In the genomic region with DNA sequence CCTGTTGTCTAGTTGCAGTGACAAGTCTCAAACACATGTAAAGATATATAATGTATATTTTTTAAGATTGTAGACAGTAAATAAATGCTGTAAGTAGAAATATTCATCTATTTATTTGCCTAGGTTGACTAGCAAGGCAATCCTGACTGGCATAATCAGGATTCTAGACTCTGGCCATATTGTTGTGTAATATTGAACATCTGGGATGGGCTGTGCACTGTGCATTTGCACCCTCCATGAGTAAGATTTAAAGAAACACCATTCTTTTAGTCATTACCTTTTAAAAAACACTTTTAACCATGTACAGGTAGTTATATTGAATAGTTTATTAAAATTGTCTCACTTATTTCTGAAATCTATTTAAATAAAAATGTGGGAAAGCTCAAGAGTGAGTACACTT, we compare ENCODE assay signal across 17 cellular contexts. TPM values are rescaled to one million over a fixed set of nuclear protein-coding genes. Genes with fewer than 3 reads are reported as not detected.
DNase-seq lines count a peak whose midpoint lies in the region; ATAC-seq and TF ChIP-seq lines count a peak whose summit lies in the region.
"Had no signal": no experiment of that assay in that cellular context is flagged by ENCODE, and none has a peak within 500 bp of the region (broad histone marks: within the 10 kb centered on the region; RNA-seq: fewer than 3 reads in every experiment).

No MANE protein-coding gene starts in this region.

- H3K4me1 Mint-ChIP-seq in HFFc6 (ENCODE audit: low read depth): peaks cover 70% of the 10 kb centered on the region
- H3K4me1 Mint-ChIP-seq: activated naive CD8-positive, alpha-beta T cell treated with anti-CD3 and anti-CD28 coated beads for 36 hours; nephron progenitor cell had no signal

- H3K4me3 ChIP-seq in brain microvascular endothelial cell (ENCODE audit: low read depth, low read length) (no peak overlapping the region), skeletal muscle tissue (ENCODE audit: low read length in 3 of 3) (no peak overlapping the region), colonic mucosa (no peak overlapping the region)
- H3K4me3 ChIP-seq: K562 had no signal

- no peak for DNase-seq in HFFc6
- no peak for DNase-seq in brain microvascular endothelial cell
- DNase-seq in left colon: no peak
- no peak for DNase-seq in medulla oblongata (ENCODE audit: extremely low spot score)
- DNase-seq in GM13976 (ENCODE audit: low spot score): no peak
- no peak for DNase-seq in colonic mucosa
- DNase-seq: activated CD4-positive, CD25-positive, alpha-beta regulatory T cell treated with anti-CD3 and anti-CD28 coated beads, Interleukin-2, amount 50 U/mL, for 72 hours; activated naive CD8-positive, alpha-beta T cell treated with anti-CD3 and anti-CD28 coated beads for 36 hours; CD8-positive, alpha-beta T cell; DMS79; NCI-H1930; nephron progenitor cell had no signal

- H3K36me3 ChIP-seq in brain microvascular endothelial cell (replicated peaks) (no peaks in the 10 kb centered on the region), skeletal muscle tissue (ENCODE audit: control insufficient read depth in 3 of 3, insufficient read depth in 3 of 3, low read length in 3 of 3) (no peaks in the 10 kb centered on the region), colonic mucosa (no peaks in the 10 kb centered on the region)

- H3K4me1 ChIP-seq in skeletal muscle tissue (ENCODE audit: control insufficient read depth in 3 of 3, insufficient read depth in 3 of 3, low read length in 3 of 3) (peaks cover 0 to 5% (median 3%) of the 10 kb centered on the region in 3 donors), colonic mucosa (no peaks in the 10 kb centered on the region)

- ATAC-seq in left colon: peak; percentile 89
- ATAC-seq: CD8-positive, alpha-beta T cell; K562 had no signal

- H3K9me3 Mint-ChIP-seq in HFFc6: no peaks in the 10 kb centered on the region
- H3K9me3 Mint-ChIP-seq: activated naive CD8-positive, alpha-beta T cell treated with anti-CD3 and anti-CD28 coated beads for 36 hours; activated T-helper 1 cell treated with anti-CD3 and anti-CD28 coated beads, Interleukin-12 subunit alpha, Interleukin-12 subunit beta, Interleukin-2, Interleukin-4 antibody, amounts not matched to agents 30 ng/mL and 10 ng/mL and 1 ng/mL, durations not matched to agents 14 hours and 24 hours and 36 hours; nephron progenitor cell had no signal

- H3K36me3 Mint-ChIP-seq in HFFc6 (ENCODE audit: low read depth): no peaks in the 10 kb centered on the region
- H3K36me3 Mint-ChIP-seq: activated naive CD8-positive, alpha-beta T cell treated with anti-CD3 and anti-CD28 coated beads for 36 hours; CD8-positive, alpha-beta T cell had no signal

- intact Hi-C loops in left colon (cut with DNase I, micrococcal nuclease): no loop called here
- intact Hi-C loops in colonic mucosa (cut with DNase I): no loop called here

- peak overlapping the region; percentile 56 for H3K4me3 Mint-ChIP-seq in HFFc6
- H3K4me3 Mint-ChIP-seq: activated naive CD8-positive, alpha-beta T cell treated with anti-CD3 and anti-CD28 coated beads for 36 hours; activated T-helper 1 cell treated with anti-CD3 and anti-CD28 coated beads, Interleukin-12 subunit alpha, Interleukin-12 subunit beta, Interleukin-2, Interleukin-4 antibody, amounts not matched to agents 30 ng/mL and 10 ng/mL and 1 ng/mL, durations not matched to agents 14 hours and 24 hours and 36 hours; CD8-positive, alpha-beta T cell; nephron progenitor cell had no signal

- H3K27ac ChIP-seq in brain microvascular endothelial cell: peak overlapping the region; percentile 70
- peak overlapping the region; percentile 39 for H3K27ac ChIP-seq in skeletal muscle tissue (ENCODE audit: low read depth, low read length)
- H3K27ac ChIP-seq in colonic mucosa: no peak overlapping the region
- H3K27ac ChIP-seq: HL-60 had no signal

- H3K9ac ChIP-seq in skeletal muscle tissue (ENCODE audit: low read depth in 1 of 3, low read length in 3 of 3): no peak overlapping the region
- H3K9ac ChIP-seq in colonic mucosa (ENCODE audit: low read depth in 2 of 2, low read length in 2 of 2): no peak overlapping the region

- no peaks in the 10 kb centered on the region for H3K27me3 Mint-ChIP-seq in HFFc6 (ENCODE audit: insufficient read depth)
- H3K27me3 Mint-ChIP-seq: activated naive CD8-positive, alpha-beta T cell treated with anti-CD3 and anti-CD28 coated beads for 36 hours had no signal

- H3K27me3 ChIP-seq in brain microvascular endothelial cell (replicated peaks) (no peaks in the 10 kb centered on the region), skeletal muscle tissue (ENCODE audit: control insufficient read depth in 3 of 3, insufficient read depth in 3 of 3, low read length in 3 of 3) (no peaks in the 10 kb centered on the region), colonic mucosa (no peaks in the 10 kb centered on the region)

- in situ Hi-C loops in brain microvascular endothelial cell (cut with HindIII; ENCODE audit: low pct_ligation_motif_present, low sequenced_read_pairs): no loop called here
- in situ Hi-C loops in GM13976 (cut with MboI; ENCODE audit: low sequenced_read_pairs, unreplicated experiment): no loop called here

- H3K27ac Mint-ChIP-seq in HFFc6: peak overlapping the region; percentile 84
- H3K27ac Mint-ChIP-seq: activated naive CD8-positive, alpha-beta T cell treated with anti-CD3 and anti-CD28 coated beads for 36 hours; activated T-helper 1 cell treated with anti-CD3 and anti-CD28 coated beads, Interleukin-12 subunit alpha, Interleukin-12 subunit beta, Interleukin-2, Interleukin-4 antibody, amounts not matched to agents 30 ng/mL and 10 ng/mL and 1 ng/mL, durations not matched to agents 14 hours and 24 hours and 36 hours; CD8-positive, alpha-beta T cell; nephron progenitor cell had no signal

- TF ChIP-seq CTCF in HFFc6 (IDR thresholded peaks at IDR 0.05): no peak
- no peak for TF ChIP-seq CTCF in brain microvascular endothelial cell (IDR thresholded peaks at IDR 0.05; ENCODE audit: low read depth, low read length, missing control alignments)
- TF ChIP-seq CTCF in GM13976 (IDR thresholded peaks at IDR 0.05; ENCODE audit: borderline replicate concordance, control extremely low read depth, extremely low read depth, insufficient read depth, missing control alignments): no peak
- TF ChIP-seq CTCF in colonic mucosa (IDR thresholded peaks at IDR 0.05): no peak

- H3K9me3 ChIP-seq in skeletal muscle tissue (ENCODE audit: control insufficient read depth in 3 of 3, low read length in 3 of 3): no peaks in the 10 kb centered on the region
- H3K9me3 ChIP-seq in colonic mucosa: no peaks in the 10 kb centered on the region

RNA-seq across cellular contexts. Expression of gene RASAL2, which starts 32.4 kb away (rescaled TPM):
- total RNA-seq in HFFc6 (2021; fragmentation: NEBNext Ultra II Directional; extraction: Animal tissue kit (Norgen Biotek cat#: 25700)): 10 to 100 TPM; 21.2 to 30.7 (median 24.4) TPM
- total RNA-seq in left colon (10 to 100 TPM; 14.5 to 17.3 TPM), skeletal muscle tissue (8.4 TPM), colonic mucosa (10 to 100 TPM in 1 of 2 donors, 1 to 10 TPM in 1; 9.7 to 11.8 TPM)
- total RNA-seq: activated CD8-positive, alpha-beta memory T cell treated with anti-CD3 and anti-CD28 coated beads for 36 hours; activated naive CD8-positive, alpha-beta T cell treated with anti-CD3 and anti-CD28 coated beads for 36 hours; activated T-helper 1 cell treated with anti-CD3 and anti-CD28 coated beads, Interleukin-12 subunit alpha, Interleukin-12 subunit beta, Interleukin-2, Interleukin-4 antibody, amounts not matched to agents 30 ng/mL and 10 ng/mL and 1 ng/mL, durations not matched to agents 14 hours and 24 hours and 36 hours; CD8-positive, alpha-beta T cell had no signal
